ENCODE assay signal across 26 cellular contexts in genomic region chr1:231023150-231023549, GRCh38. TPM values are rescaled to one million over a fixed set of nuclear protein-coding genes. Genes with fewer than 3 reads are reported as not detected.
DNase-seq lines count a peak whose midpoint lies in the region; ATAC-seq, FAIRE-seq and TF ChIP-seq lines count a peak whose summit lies in the region.
"Had no signal": no experiment of that assay in that cellular context is flagged by ENCODE, and none has a peak within 500 bp of the region (broad histone marks: within the 10 kb centered on the region; RNA-seq: fewer than 3 reads in every experiment).

No MANE protein-coding gene starts in this region.

- H2BK12ac ChIP-seq in mesenchymal stem cell (ENCODE audit: low read length in 2 of 2), result peak overlapping the region; percentile 55 to 79

- peaks cover 11% of the 10 kb centered on the region for H3K4me1 Mint-ChIP-seq in MCF 10A (ENCODE audit: insufficient read depth, unreplicated experiment)
- H3K4me1 Mint-ChIP-seq in stimulated activated effector memory CD8-positive, alpha-beta T cell treated with anti-CD3 and anti-CD28 coated beads, Interleukin-12 subunit alpha, Interleukin-12 subunit beta, amount 100 ng/mL, for 72 hours, result peaks cover 6% of the 10 kb centered on the region

- no TSS peak for BruUV-seq in MCF 10A (replicated peaks; lab: Mats Ljungman, UMichigan)

- H3K4me3 Mint-ChIP-seq in MCF 10A (ENCODE audit: unreplicated experiment), result no peak overlapping the region
- no peak overlapping the region for H3K4me3 Mint-ChIP-seq in stimulated activated effector memory CD8-positive, alpha-beta T cell treated with anti-CD3 and anti-CD28 coated beads, Interleukin-12 subunit alpha, Interleukin-12 subunit beta, amount 100 ng/mL, for 72 hours
- H3K4me3 Mint-ChIP-seq: B cell; CD4-positive, CD25-positive, alpha-beta regulatory T cell; CD8-positive, alpha-beta T cell had no signal

- H3K27me3 Mint-ChIP-seq in MCF 10A (ENCODE audit: insufficient read depth, unreplicated experiment), result no peaks in the 10 kb centered on the region
- H3K27me3 Mint-ChIP-seq: B cell; CD4-positive, CD25-positive, alpha-beta regulatory T cell had no signal

- intact Hi-C loops in MCF 10A (cut with micrococcal nuclease) (no loop called here), breast epithelium (cut with DNase I; ENCODE audit: low total_unique reads) (no loop called here), esophagus muscularis mucosa (cut with DNase I) (no loop called here)

- no peaks in the 10 kb centered on the region for H3K9me3 Mint-ChIP-seq in MCF 10A (ENCODE audit: unreplicated experiment)
- H3K9me3 Mint-ChIP-seq in stimulated activated effector memory CD8-positive, alpha-beta T cell treated with anti-CD3 and anti-CD28 coated beads, Interleukin-12 subunit alpha, Interleukin-12 subunit beta, amount 100 ng/mL, for 72 hours, result no peaks in the 10 kb centered on the region
- H3K9me3 Mint-ChIP-seq: CD4-positive, CD25-positive, alpha-beta regulatory T cell; CD8-positive, alpha-beta T cell had no signal

- H2AFZ ChIP-seq in mesenchymal stem cell (ENCODE audit: low read depth, low read length), result no peak overlapping the region
- H2AFZ ChIP-seq: GM23248 had no signal

- no peak overlapping the region for H3K23ac ChIP-seq in mesenchymal stem cell (ENCODE audit: low read length in 2 of 2)

- no peak overlapping the region for H2BK5ac ChIP-seq in mesenchymal stem cell (ENCODE audit: low read depth, low read length, poor library complexity, severe bottlenecking)

- TF ChIP-seq CTCF in MCF 10A (IDR thresholded peaks at IDR 0.05; ENCODE audit: unreplicated experiment) (no peak), breast epithelium (IDR thresholded peaks at IDR 0.05) (no peak), esophagus muscularis mucosa (IDR thresholded peaks at IDR 0.05) (no peak), D721Med (IDR thresholded peaks at IDR 0.05; ENCODE audit: insufficient read depth, missing control alignments) (no peak)

- POLR2A ChIA-PET in MCF 10A (lab: Yijun Ruan, JAX), result interaction anchor here (0.6 kb wide), 1 partner anchor 142 kb away, joined by 3 read pairs; no protein-coding TSS in a partner anchor

- H2AK5ac ChIP-seq in mesenchymal stem cell (ENCODE audit: low read length, severe bottlenecking), result no peak overlapping the region

- peak overlapping the region; percentile 7 for H3K27ac Mint-ChIP-seq in MCF 10A (ENCODE audit: low read depth, unreplicated experiment)
- peak overlapping the region; percentile 75 for H3K27ac Mint-ChIP-seq in stimulated activated effector memory CD8-positive, alpha-beta T cell treated with anti-CD3 and anti-CD28 coated beads, Interleukin-12 subunit alpha, Interleukin-12 subunit beta, amount 100 ng/mL, for 72 hours
- H3K27ac Mint-ChIP-seq: B cell; CD8-positive, alpha-beta T cell had no signal

- no peaks in the 10 kb centered on the region for H3K36me3 ChIP-seq in breast epithelium
- peaks cover 0 to under 1% (median 0%) of the 10 kb centered on the region in 4 donors for H3K36me3 ChIP-seq in esophagus muscularis mucosa
- peaks cover 10 to 14% of the 10 kb centered on the region in 2 experiments for H3K36me3 ChIP-seq in mesenchymal stem cell (ENCODE audit: control insufficient read depth in 1 of 2, insufficient read depth in 2 of 2, low read depth in 1 of 2, low read length in 2 of 2)

- no peak overlapping the region for H3K9ac ChIP-seq in mesenchymal stem cell (ENCODE audit: low read length)
- H3K9ac ChIP-seq: BLaER1, GM23248 had no signal

- H4K91ac ChIP-seq in mesenchymal stem cell (ENCODE audit: low read length), result peak overlapping the region; percentile 85

- CTCF ChIA-PET in MCF 10A (lab: Yijun Ruan, JAX), result no interaction called here

- H2BK15ac ChIP-seq in mesenchymal stem cell (ENCODE audit: low read depth, poor library complexity, severe bottlenecking), result no peak overlapping the region

- H3K9me3 ChIP-seq in breast epithelium (no peaks in the 10 kb centered on the region), esophagus muscularis mucosa (no peaks in the 10 kb centered on the region), mesenchymal stem cell (ENCODE audit: control insufficient read depth, low read length) (no peaks in the 10 kb centered on the region)
- H3K9me3 ChIP-seq: BLaER1, Caco-2 had no signal

- TF ChIP-seq POLR2A in breast epithelium (IDR thresholded peaks at IDR 0.05) (no peak), esophagus muscularis mucosa (IDR thresholded peaks at IDR 0.05; ENCODE audit: low read depth) (no peak)

- H4K8ac ChIP-seq in mesenchymal stem cell (ENCODE audit: low read length), result no peak overlapping the region

- H3K4me3 ChIP-seq in breast epithelium, result no peak overlapping the region
- no peak overlapping the region for H3K4me3 ChIP-seq in esophagus muscularis mucosa
- H3K4me3 ChIP-seq in mesenchymal stem cell (ENCODE audit: insufficient read depth in 1 of 2, low read depth in 1 of 2, low read length in 2 of 2), result no peak overlapping the region
- H3K4me3 ChIP-seq: BLaER1, GM12878, GM23248 had no signal

- DNase-seq in MCF 10A (ENCODE audit: unreplicated experiment) (no peak), breast epithelium (ENCODE audit: low spot score in 2 of 2) (no peak), esophagus muscularis mucosa (ENCODE audit: extremely low spot score) (peak; percentile 19), mesenchymal stem cell (no peak), D721Med (ENCODE audit: insufficient read length, low spot score) (no peak), RCC 7860 (ENCODE audit: low spot score) (no peak), cerebellar nuclear complex (lab: John Stamatoyannopoulos, UW) (no peak)
- no peak for DNase-seq in stimulated activated effector memory CD8-positive, alpha-beta T cell treated with anti-CD3 and anti-CD28 coated beads, Interleukin-12 subunit alpha, Interleukin-12 subunit beta, amount 100 ng/mL, for 72 hours (ENCODE audit: low spot score in 2 of 2)
- DNase-seq: Caco-2; CD4-positive, CD25-positive, alpha-beta regulatory T cell; CD8-positive, alpha-beta T cell; DMS 273 treated with DMSO at 0.1 percent for 48 hours; DMS79; EL; GDM1; GM23248; H7 had no signal

- H3K27me3 ChIP-seq in breast epithelium, result no peaks in the 10 kb centered on the region
- H3K27me3 ChIP-seq in esophagus muscularis mucosa, result peaks cover 0 to 17% (median 0%) of the 10 kb centered on the region in 4 donors
- H3K27me3 ChIP-seq in mesenchymal stem cell (ENCODE audit: control insufficient read depth in 1 of 2, insufficient read depth in 1 of 2, low read length in 2 of 2), result no peaks in the 10 kb centered on the region
- H3K27me3 ChIP-seq: BLaER1 had no signal

- ATAC-seq in stimulated activated effector memory CD8-positive, alpha-beta T cell treated with anti-CD3 and anti-CD28 coated beads, Interleukin-12 subunit alpha, Interleukin-12 subunit beta, amount 100 ng/mL, for 72 hours, result no peak
- ATAC-seq: CD8-positive, alpha-beta T cell; GM12878; HCT116 had no signal

- no peaks in the 10 kb centered on the region for H3K4me1 ChIP-seq in breast epithelium
- peaks cover 0 to 4% (median 2%) of the 10 kb centered on the region in 4 donors for H3K4me1 ChIP-seq in esophagus muscularis mucosa
- H3K4me1 ChIP-seq in mesenchymal stem cell (ENCODE audit: control insufficient read depth, insufficient read depth, low read depth, low read length), result peaks cover 5% of the 10 kb centered on the region
- H3K4me1 ChIP-seq: Caco-2 had no signal

- H3K79me1 ChIP-seq in mesenchymal stem cell (replicated peaks; ENCODE audit: low read length, poor library complexity, severe bottlenecking), result peaks cover 9% of the 10 kb centered on the region

- no peak overlapping the region for H2BK120ac ChIP-seq in mesenchymal stem cell (ENCODE audit: low read depth, low read length)

- FAIRE-seq in D721Med (lab: Jason Lieb, UNC) (no peak), RCC 7860 (lab: Jason Lieb, UNC) (no peak)
- FAIRE-seq: A204.1, GM12878, GM19239, H1 had no signal

- no peak overlapping the region for H3K14ac ChIP-seq in mesenchymal stem cell (ENCODE audit: low read length in 2 of 2)

- no peak for TF ChIP-seq EP300 in esophagus muscularis mucosa (IDR thresholded peaks at IDR 0.05)

- H3K4ac ChIP-seq in mesenchymal stem cell (ENCODE audit: low read depth in 1 of 2, low read length in 2 of 2), result peak overlapping the region in 1 of 2 experiments; percentile 20

- peaks cover 13% of the 10 kb centered on the region for H3K36me3 Mint-ChIP-seq in MCF 10A (ENCODE audit: insufficient read depth, unreplicated experiment)
- peaks cover 6% of the 10 kb centered on the region for H3K36me3 Mint-ChIP-seq in stimulated activated effector memory CD8-positive, alpha-beta T cell treated with anti-CD3 and anti-CD28 coated beads, Interleukin-12 subunit alpha, Interleukin-12 subunit beta, amount 100 ng/mL, for 72 hours

- no peak overlapping the region for H3K18ac ChIP-seq in mesenchymal stem cell (ENCODE audit: low read depth in 1 of 2, low read length in 2 of 2)

- WGBS in esophagus muscularis mucosa, result 96% methylated on average over 6 of the region's 9 CpGs
- WGBS in mesenchymal stem cell, result 92% methylated on average over 9 of the region's 9 CpGs

- H3K27ac ChIP-seq in breast epithelium, result no peak overlapping the region
- H3K27ac ChIP-seq in esophagus muscularis mucosa (replicated peaks in 1 of 4), result no peak overlapping the region
- no peak overlapping the region for H3K27ac ChIP-seq in mesenchymal stem cell (ENCODE audit: low read length, poor library complexity, severe bottlenecking)
- H3K27ac ChIP-seq: 22Rv1, BLaER1, C4-2B, GM23248 had no signal

- no peak overlapping the region for H3K4me2 ChIP-seq in mesenchymal stem cell (ENCODE audit: low read length, poor library complexity, severe bottlenecking)
- H3K4me2 ChIP-seq: BLaER1 had no signal

RNA-seq across cellular contexts. Expression of gene FAM89A, which starts 16.9 kb away (rescaled TPM):
- total RNA-seq in MCF 10A (2022) (25.2 and 29.2 TPM in 2 replicates), breast epithelium (10 to 100 TPM; 30.7 to 97.1 (median 39.0) TPM), esophagus muscularis mucosa (10 to 100 TPM in 1 of 4 donors, 1 to 10 TPM in 3; 1.7 to 13.6 (median 5.6) TPM)
- 79.1 TPM for polyA plus RNA-seq in mesenchymal stem cell (2013, experiment 1 of 2)
- 83.8 TPM for polyA plus RNA-seq in mesenchymal stem cell (2013, experiment 2 of 2)

RNA-seq across cellular contexts. Expression of gene ARV1, which starts 44.3 kb away (rescaled TPM):
- total RNA-seq in MCF 10A (2022) (41.8 and 51.8 TPM in 2 replicates), breast epithelium (10 to 100 TPM; 20.8 to 23.0 (median 21.0) TPM), esophagus muscularis mucosa (10 to 100 TPM; 14.9 to 21.6 (median 18.8) TPM)
- 20.5 TPM for polyA plus RNA-seq in mesenchymal stem cell (2013, experiment 1 of 2)
- 21.3 TPM for polyA plus RNA-seq in mesenchymal stem cell (2013, experiment 2 of 2)

RNA-seq across cellular contexts. Expression of gene TTC13, which starts 44.5 kb away (rescaled TPM):
- 29.9 and 35.2 TPM in 2 replicates for total RNA-seq in MCF 10A (2022)
- 10 to 100 TPM; 20.5 to 26.6 (median 22.0) TPM for total RNA-seq in breast epithelium
- 10 to 100 TPM in 2 of 4 donors, 1 to 10 TPM in 2; 8.4 to 27.0 (median 11.5) TPM for total RNA-seq in esophagus muscularis mucosa
- polyA plus RNA-seq in mesenchymal stem cell (2013, experiment 1 of 2), result 7.8 TPM
- polyA plus RNA-seq in mesenchymal stem cell (2013, experiment 2 of 2), result 8.1 TPM
